Comparison of ENCODE assay signal across 20 cellular contexts in the genomic region with DNA sequence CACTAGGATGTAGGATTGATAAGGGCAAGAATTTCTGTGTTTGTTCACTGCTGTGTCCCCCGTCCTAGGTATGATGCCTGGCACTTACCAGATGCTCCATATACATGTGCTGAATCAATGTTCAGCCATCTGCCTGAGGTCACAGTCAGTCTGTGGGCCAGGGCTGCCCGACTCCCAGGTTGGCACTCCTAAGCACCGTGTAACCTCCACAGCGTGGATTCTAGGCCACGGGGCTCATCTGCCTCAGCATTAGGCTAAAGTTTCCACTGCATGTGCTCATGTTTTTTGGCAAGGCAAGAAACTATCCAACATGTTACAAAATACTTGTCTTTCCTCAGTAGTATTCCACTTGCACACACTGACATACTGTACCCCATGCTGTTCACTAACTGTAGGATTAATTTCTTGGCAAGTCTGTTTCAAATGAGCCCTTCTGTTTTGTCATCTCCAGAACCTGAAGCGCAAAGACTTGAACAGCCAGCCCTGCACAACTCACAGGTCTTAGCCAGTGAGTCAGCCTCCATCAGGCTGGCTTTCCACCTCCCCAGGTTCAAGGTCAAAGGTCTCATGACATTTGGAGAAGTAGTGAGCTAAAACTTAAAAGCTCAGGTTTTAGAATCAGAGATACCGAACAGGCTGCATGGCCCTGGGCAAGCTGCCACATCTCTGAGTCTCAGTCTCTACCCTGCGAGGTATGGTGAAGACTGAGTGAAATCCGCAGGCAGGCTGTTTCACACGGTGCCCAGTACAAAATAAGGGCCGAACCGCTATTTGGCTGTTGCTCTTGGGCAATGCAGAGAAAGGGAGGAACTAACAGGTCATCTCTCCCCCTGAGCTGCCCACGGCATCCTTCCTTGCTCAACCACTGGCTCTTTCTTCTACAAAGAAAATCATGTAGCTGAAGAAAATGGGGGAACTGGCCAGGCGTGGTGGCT. TPM values are rescaled to one million over a fixed set of nuclear protein-coding genes. Genes with fewer than 3 reads are reported as not detected.
DNase-seq lines count a peak whose midpoint lies in the region; FAIRE-seq and TF ChIP-seq lines count a peak whose summit lies in the region.
"Had no signal": no experiment of that assay in that cellular context is flagged by ENCODE, and none has a peak within 500 bp of the region (broad histone marks: within the 10 kb centered on the region; RNA-seq: fewer than 3 reads in every experiment).

No MANE protein-coding gene starts in this region.

- peaks cover 8% of the 10 kb centered on the region for H3K4me1 Mint-ChIP-seq in astrocyte (ENCODE audit: low read depth, unreplicated experiment)
- H3K4me1 Mint-ChIP-seq in neural crest cell: no peaks in the 10 kb centered on the region
- H3K4me1 Mint-ChIP-seq in activated T-helper 2 cell treated with anti-CD3 and anti-CD28 coated beads, Interferon-gamma antibody, Interleukin-2, Interleukin-4, amounts not matched to agents 10 μg/mL and 5 μg/mL and 100 μg/mL, durations not matched to agents 14 hours and 24 hours and 36 hours (ENCODE audit: low read depth): peaks cover 3% of the 10 kb centered on the region

- H3K27me3 Mint-ChIP-seq in astrocyte (ENCODE audit: low read depth, unreplicated experiment) (no peaks in the 10 kb centered on the region), neural crest cell (ENCODE audit: low read depth) (no peaks in the 10 kb centered on the region)
- H3K27me3 Mint-ChIP-seq in activated T-helper 2 cell treated with anti-CD3 and anti-CD28 coated beads, Interferon-gamma antibody, Interleukin-2, Interleukin-4, amounts not matched to agents 10 μg/mL and 5 μg/mL and 100 μg/mL, durations not matched to agents 14 hours and 24 hours and 36 hours (ENCODE audit: low read depth): no peaks in the 10 kb centered on the region
- H3K27me3 Mint-ChIP-seq: activated CD4-positive, alpha-beta memory T cell treated with anti-CD3 and anti-CD28 coated beads, Interleukin-2, amount 10 ng/mL, durations not matched to agents 7 days and 5 days; T-cell had no signal

- no peaks in the 10 kb centered on the region for H3K9me3 ChIP-seq in astrocyte (ENCODE audit: insufficient read depth, low read depth, low read length)
- H3K9me3 ChIP-seq: gastrocnemius medialis, MG63 had no signal

- DNase-seq in GF-D8 (lab: John Stamatoyannopoulos, UW): peak; percentile 95
- peak; percentile 70 to 85 for DNase-seq in NOMO-1 (lab: John Stamatoyannopoulos, UW; ENCODE audit: unreplicated experiment in 2 of 2)
- no peak for DNase-seq in astrocyte (ENCODE audit: low read depth)
- no peak for DNase-seq in neural crest cell (ENCODE audit: low read depth, low spot score)
- DNase-seq in midbrain (lab: John Stamatoyannopoulos, UW): no peak
- DNase-seq in NCI-H526 (lab: John Stamatoyannopoulos, UW): no peak
- DNase-seq in activated T-helper 2 cell treated with anti-CD3 and anti-CD28 coated beads, Interferon-gamma antibody, Interleukin-2, Interleukin-4, amounts not matched to agents 10 μg/mL and 5 μg/mL and 100 μg/mL, durations not matched to agents 14 hours and 24 hours and 36 hours (ENCODE audit: low spot score): no peak
- no peak for DNase-seq in HUDEP-2 (lab: John Stamatoyannopoulos, UW; ENCODE audit: unreplicated experiment in 76 of 76)
- DNase-seq: activated CD4-positive, alpha-beta memory T cell treated with anti-CD3 and anti-CD28 coated beads, Interleukin-2, amount 10 ng/mL, durations not matched to agents 7 days and 5 days; EL; gastrocnemius medialis; kidney glomerular epithelial cell; mesenchymal stem cell; MG63; natural killer cell; NCI-H2029; NCI-H446; NK-92 treated with Interleukin-12 subunit alpha and Interleukin-12 subunit beta, amount 100 ng/mL, for 24 hours; T-cell had no signal

- no peak overlapping the region for H3K4me2 ChIP-seq in astrocyte (ENCODE audit: low read length)

- no peaks in the 10 kb centered on the region for H3K4me1 ChIP-seq in astrocyte (ENCODE audit: insufficient read depth, low read length)
- H3K4me1 ChIP-seq: gastrocnemius medialis had no signal

- no peak for TF ChIP-seq CTCF in astrocyte (IDR thresholded peaks at IDR 0.05; ENCODE audit: insufficient read depth, low read depth, low read length)
- TF ChIP-seq CTCF in neural crest cell (conservative IDR thresholded peaks at IDR 0.05): no peak

- no peak overlapping the region for H3K4me3 ChIP-seq in astrocyte (ENCODE audit: insufficient read depth, low read depth, low read length)
- H3K4me3 ChIP-seq: gastrocnemius medialis, MG63 had no signal

- H3K9me3 Mint-ChIP-seq in astrocyte (ENCODE audit: unreplicated experiment) (no peaks in the 10 kb centered on the region), neural crest cell (no peaks in the 10 kb centered on the region)
- H3K9me3 Mint-ChIP-seq in activated T-helper 2 cell treated with anti-CD3 and anti-CD28 coated beads, Interferon-gamma antibody, Interleukin-2, Interleukin-4, amounts not matched to agents 10 μg/mL and 5 μg/mL and 100 μg/mL, durations not matched to agents 14 hours and 24 hours and 36 hours: no peaks in the 10 kb centered on the region
- H3K9me3 Mint-ChIP-seq: activated CD4-positive, alpha-beta memory T cell treated with anti-CD3 and anti-CD28 coated beads, Interleukin-2, amount 10 ng/mL, durations not matched to agents 7 days and 5 days; natural killer cell; T-cell had no signal

- H2AFZ ChIP-seq in astrocyte (ENCODE audit: low read depth, low read length): no peak overlapping the region

- FAIRE-seq in astrocyte (lab: Jason Lieb, UNC): no peak
- FAIRE-seq: H1 had no signal

- H3K9ac ChIP-seq in astrocyte (ENCODE audit: low read length): no peak overlapping the region

- no peaks in the 10 kb centered on the region for H3K27me3 ChIP-seq in astrocyte (ENCODE audit: insufficient read depth, low read length)
- H3K27me3 ChIP-seq: gastrocnemius medialis, MG63 had no signal

- peaks cover 22% of the 10 kb centered on the region for H3K36me3 ChIP-seq in astrocyte (ENCODE audit: insufficient read depth, low read length)

- H3K4me3 Mint-ChIP-seq in astrocyte (ENCODE audit: unreplicated experiment) (peak overlapping the region; percentile 22), neural crest cell (peak overlapping the region; percentile 40)
- H3K4me3 Mint-ChIP-seq in activated T-helper 2 cell treated with anti-CD3 and anti-CD28 coated beads, Interferon-gamma antibody, Interleukin-2, Interleukin-4, amounts not matched to agents 10 μg/mL and 5 μg/mL and 100 μg/mL, durations not matched to agents 14 hours and 24 hours and 36 hours (ENCODE audit: low read depth): no peak overlapping the region
- H3K4me3 Mint-ChIP-seq: activated CD4-positive, alpha-beta memory T cell treated with anti-CD3 and anti-CD28 coated beads, Interleukin-2, amount 10 ng/mL, durations not matched to agents 7 days and 5 days; natural killer cell; T-cell had no signal

- H3K36me3 Mint-ChIP-seq in astrocyte (ENCODE audit: low read depth, unreplicated experiment) (peaks cover 27% of the 10 kb centered on the region), neural crest cell (ENCODE audit: low read depth) (peaks cover 4% of the 10 kb centered on the region)
- H3K36me3 Mint-ChIP-seq in activated T-helper 2 cell treated with anti-CD3 and anti-CD28 coated beads, Interferon-gamma antibody, Interleukin-2, Interleukin-4, amounts not matched to agents 10 μg/mL and 5 μg/mL and 100 μg/mL, durations not matched to agents 14 hours and 24 hours and 36 hours (ENCODE audit: low read depth): peaks cover 66% of the 10 kb centered on the region

- peaks cover 21% of the 10 kb centered on the region for H3K79me2 ChIP-seq in astrocyte (ENCODE audit: insufficient read depth, low read length)

- H3K27ac Mint-ChIP-seq in astrocyte (ENCODE audit: unreplicated experiment): no peak overlapping the region
- H3K27ac Mint-ChIP-seq in neural crest cell (ENCODE audit: unreplicated experiment): no peak overlapping the region
- H3K27ac Mint-ChIP-seq in activated T-helper 2 cell treated with anti-CD3 and anti-CD28 coated beads, Interferon-gamma antibody, Interleukin-2, Interleukin-4, amounts not matched to agents 10 μg/mL and 5 μg/mL and 100 μg/mL, durations not matched to agents 14 hours and 24 hours and 36 hours: no peak overlapping the region

- H4K20me1 ChIP-seq in astrocyte (ENCODE audit: insufficient read depth, low read length): peaks cover 31% of the 10 kb centered on the region

- H3K27ac ChIP-seq in astrocyte (ENCODE audit: low read depth, low read length): no peak overlapping the region
- H3K27ac ChIP-seq: gastrocnemius medialis had no signal

- intact Hi-C loops in activated T-helper 2 cell treated with anti-CD3 and anti-CD28 coated beads, Interferon-gamma antibody, Interleukin-2, Interleukin-4, amounts not matched to agents 10 μg/mL and 5 μg/mL and 100 μg/mL, durations not matched to agents 14 hours and 24 hours and 36 hours (cut with micrococcal nuclease): no loop called here

RNA-seq across cellular contexts. Expression of a gene that starts 7.2 kb away (rescaled TPM):
- total RNA-seq in astrocyte (65.3 and 67.4 TPM in 2 replicates), neural crest cell (36.9 and 40.5 TPM in 2 replicates)
- 52.5 and 55.8 TPM in 2 replicates for total RNA-seq in activated T-helper 2 cell treated with anti-CD3 and anti-CD28 coated beads, Interferon-gamma antibody, Interleukin-2, Interleukin-4, amounts not matched to agents 10 μg/mL and 5 μg/mL and 100 μg/mL, durations not matched to agents 14 hours and 24 hours and 36 hours

RNA-seq across cellular contexts. Expression of a gene that starts 13.8 kb away (rescaled TPM):
- total RNA-seq in astrocyte (31.6 and 39.4 TPM in 2 replicates), neural crest cell (16.6 and 18.0 TPM in 2 replicates)
- total RNA-seq in activated T-helper 2 cell treated with anti-CD3 and anti-CD28 coated beads, Interferon-gamma antibody, Interleukin-2, Interleukin-4, amounts not matched to agents 10 μg/mL and 5 μg/mL and 100 μg/mL, durations not matched to agents 14 hours and 24 hours and 36 hours: 23.9 and 25.2 TPM in 2 replicates

RNA-seq across cellular contexts. Expression of a gene that starts 18.3 kb away (rescaled TPM):
- 37.8 and 38.0 TPM in 2 replicates for total RNA-seq in astrocyte
- total RNA-seq in neural crest cell: 32.7 and 34.6 TPM in 2 replicates
- total RNA-seq in activated T-helper 2 cell treated with anti-CD3 and anti-CD28 coated beads, Interferon-gamma antibody, Interleukin-2, Interleukin-4, amounts not matched to agents 10 μg/mL and 5 μg/mL and 100 μg/mL, durations not matched to agents 14 hours and 24 hours and 36 hours: 54.4 and 59.6 TPM in 2 replicates

RNA-seq across cellular contexts. Expression of a gene that starts 18.5 kb away (rescaled TPM):
- 24.1 and 24.9 TPM in 2 replicates for total RNA-seq in astrocyte
- 31.1 and 35.9 TPM in 2 replicates for total RNA-seq in neural crest cell
- 45.6 and 52.3 TPM in 2 replicates for total RNA-seq in activated T-helper 2 cell treated with anti-CD3 and anti-CD28 coated beads, Interferon-gamma antibody, Interleukin-2, Interleukin-4, amounts not matched to agents 10 μg/mL and 5 μg/mL and 100 μg/mL, durations not matched to agents 14 hours and 24 hours and 36 hours

Comparison
In these comparisons a context has a peak if more than half of its experiments do, and no peak if none do; other contexts are left out.
1. DNase-seq: peak in GF-D8 (single experiment) and NOMO-1 (2 of 2); none in astrocyte (single experiment), neural crest cell (single experiment), midbrain (single experiment), NCI-H526 (0 of 2), activated T-helper 2 cell treated with anti-CD3 and anti-CD28 coated beads, Interferon-gamma antibody, Interleukin-2, Interleukin-4, amounts not matched to agents 10 μg/mL and 5 μg/mL and 100 μg/mL, durations not matched to agents 14 hours and 24 hours and 36 hours (single experiment) and HUDEP-2 (0 of 76).